Comparison of ENCODE assay signal across 13 cellular contexts in genomic region chr6:5499644-5500306, GRCh38.
DNase-seq lines count a peak whose midpoint lies in the region; ATAC-seq and TF ChIP-seq lines count a peak whose summit lies in the region.
"Had no signal": no experiment of that assay in that cellular context is flagged by ENCODE, and none has a peak within 500 bp of the region (broad histone marks: within the 10 kb centered on the region; RNA-seq: fewer than 3 reads in every experiment).

No MANE protein-coding gene starts in this region.

- intact Hi-C loops in CD4-positive, alpha-beta memory T cell (cut with micrococcal nuclease), result no loop called here

- no peaks in the 10 kb centered on the region for H3K27me3 Mint-ChIP-seq in CD4-positive, alpha-beta memory T cell
- no peaks in the 10 kb centered on the region for H3K27me3 Mint-ChIP-seq in neural crest cell (ENCODE audit: low read depth)
- H3K27me3 Mint-ChIP-seq: activated CD4-positive, alpha-beta T cell treated with anti-CD3 and anti-CD28 coated beads, Interleukin-2, amount 10 ng/mL, durations not matched to agents 24 days and 14 days had no signal

- peak overlapping the region in 4 of 7 donors; percentile 30 to 67 (median 36) for H3K27ac Mint-ChIP-seq in CD4-positive, alpha-beta memory T cell
- H3K27ac Mint-ChIP-seq in neural crest cell (ENCODE audit: unreplicated experiment), result peak overlapping the region; percentile 79
- H3K27ac Mint-ChIP-seq: activated CD4-positive, alpha-beta T cell treated with anti-CD3 and anti-CD28 coated beads, Interleukin-2, amount 10 ng/mL, durations not matched to agents 24 days and 14 days; mesothelial cell of epicardium had no signal

- no peaks in the 10 kb centered on the region for H3K36me3 ChIP-seq in CD4-positive, alpha-beta memory T cell (ENCODE audit: insufficient read depth, low read length)
- H3K36me3 ChIP-seq in KOPT-K1 (ENCODE audit: insufficient read depth, low read length), result no peaks in the 10 kb centered on the region
- no peaks in the 10 kb centered on the region for H3K36me3 ChIP-seq in brain microvascular endothelial cell (replicated peaks)
- H3K36me3 ChIP-seq: Peyer's patch had no signal

- CTCF ChIA-PET in CD4-positive, alpha-beta memory T cell (lab: Charles Lee; ENCODE audit: partially characterized antibody), result no interaction called here

- no peak overlapping the region for H3K27ac ChIP-seq in CD4-positive, alpha-beta memory T cell (ENCODE audit: low read depth, low read length)
- H3K27ac ChIP-seq in KOPT-K1 (ENCODE audit: low read depth, low read length, poor library complexity, severe bottlenecking) (peak overlapping the region; percentile 50), brain microvascular endothelial cell (peak overlapping the region; percentile 82)
- H3K27ac ChIP-seq: Peyer's patch had no signal

- POLR2A ChIA-PET in CD4-positive, alpha-beta memory T cell (lab: Charles Lee; ENCODE audit: partially characterized antibody), result no interaction called here

- in situ Hi-C loops in brain microvascular endothelial cell (cut with HindIII; ENCODE audit: low pct_ligation_motif_present, low sequenced_read_pairs), result no loop called here

- H3K4me1 Mint-ChIP-seq in CD4-positive, alpha-beta memory T cell, result peaks cover 14 to 37% (median 26%) of the 10 kb centered on the region in 4 donors
- H3K4me1 Mint-ChIP-seq in neural crest cell, result peaks cover 36% of the 10 kb centered on the region
- H3K4me1 Mint-ChIP-seq: mesothelial cell of epicardium had no signal

- H3K36me3 Mint-ChIP-seq in CD4-positive, alpha-beta memory T cell, result peaks cover 7 to 32% of the 10 kb centered on the region in 2 donors
- peaks cover 6% of the 10 kb centered on the region for H3K36me3 Mint-ChIP-seq in neural crest cell (ENCODE audit: low read depth)
- H3K36me3 Mint-ChIP-seq: mesothelial cell of epicardium had no signal

- no peak overlapping the region for H3K4me3 ChIP-seq in CD4-positive, alpha-beta memory T cell (ENCODE audit: low read length in 2 of 2)
- no peak overlapping the region for H3K4me3 ChIP-seq in brain microvascular endothelial cell (ENCODE audit: low read depth, low read length)
- H3K4me3 ChIP-seq: Peyer's patch had no signal

- H3K4me1 ChIP-seq in CD4-positive, alpha-beta memory T cell (ENCODE audit: insufficient read depth, low read length), result peaks cover 6% of the 10 kb centered on the region
- H3K4me1 ChIP-seq: Peyer's patch had no signal

- H3K9me3 Mint-ChIP-seq in CD4-positive, alpha-beta memory T cell, result peaks cover 0 to 2% (median 0%) of the 10 kb centered on the region in 8 donors
- peaks cover 2% of the 10 kb centered on the region for H3K9me3 Mint-ChIP-seq in neural crest cell
- H3K9me3 Mint-ChIP-seq: activated CD4-positive, alpha-beta T cell treated with anti-CD3 and anti-CD28 coated beads, Interleukin-2, amount 10 ng/mL, durations not matched to agents 24 days and 14 days; mesothelial cell of epicardium had no signal

- TF ChIP-seq CTCF in brain microvascular endothelial cell (IDR thresholded peaks at IDR 0.05; ENCODE audit: low read depth, low read length, missing control alignments) (no peak), neural crest cell (conservative IDR thresholded peaks at IDR 0.05) (no peak)

- H3K4me3 Mint-ChIP-seq in CD4-positive, alpha-beta memory T cell, result peak overlapping the region in 5 of 8 donors; percentile 5 to 37 (median 26)
- peak overlapping the region; percentile 13 for H3K4me3 Mint-ChIP-seq in neural crest cell
- H3K4me3 Mint-ChIP-seq: activated CD4-positive, alpha-beta T cell treated with anti-CD3 and anti-CD28 coated beads, Interleukin-2, amount 10 ng/mL, durations not matched to agents 24 days and 14 days; mesothelial cell of epicardium had no signal

- H3K27me3 ChIP-seq in CD4-positive, alpha-beta memory T cell (ENCODE audit: insufficient read depth, low read length), result no peaks in the 10 kb centered on the region
- no peaks in the 10 kb centered on the region for H3K27me3 ChIP-seq in brain microvascular endothelial cell (replicated peaks)
- H3K27me3 ChIP-seq: Peyer's patch had no signal

- no peak for ATAC-seq in HG02973 (IDR thresholded peaks at IDR 0.05; ENCODE audit: unreplicated experiment)
- no peak for ATAC-seq in GM19351 (IDR thresholded peaks at IDR 0.05; ENCODE audit: unreplicated experiment)

- no peaks in the 10 kb centered on the region for H3K9me3 ChIP-seq in CD4-positive, alpha-beta memory T cell (ENCODE audit: control insufficient read depth in 1 of 2, low read length in 2 of 2)
- no peaks in the 10 kb centered on the region for H3K9me3 ChIP-seq in KOPT-K1 (ENCODE audit: insufficient read depth, low read length, poor library complexity, severe bottlenecking)
- H3K9me3 ChIP-seq: Peyer's patch had no signal

- no peak for DNase-seq in CD4-positive, alpha-beta memory T cell
- DNase-seq in brain microvascular endothelial cell, result peak; percentile 17
- no peak for DNase-seq in neural crest cell (ENCODE audit: low read depth, low spot score)
- DNase-seq in NCI-H146 (lab: John Stamatoyannopoulos, UW), result no peak
- no peak for DNase-seq in SW480 (ENCODE audit: low spot score)
- DNase-seq: activated CD4-positive, alpha-beta T cell treated with anti-CD3 and anti-CD28 coated beads, Interleukin-2, amount 10 ng/mL, durations not matched to agents 24 days and 14 days; GDM1; NCI-H187 treated with DMSO at 0.1 percent for 48 hours; Peyer's patch had no signal
